In the genomic region with DNA sequence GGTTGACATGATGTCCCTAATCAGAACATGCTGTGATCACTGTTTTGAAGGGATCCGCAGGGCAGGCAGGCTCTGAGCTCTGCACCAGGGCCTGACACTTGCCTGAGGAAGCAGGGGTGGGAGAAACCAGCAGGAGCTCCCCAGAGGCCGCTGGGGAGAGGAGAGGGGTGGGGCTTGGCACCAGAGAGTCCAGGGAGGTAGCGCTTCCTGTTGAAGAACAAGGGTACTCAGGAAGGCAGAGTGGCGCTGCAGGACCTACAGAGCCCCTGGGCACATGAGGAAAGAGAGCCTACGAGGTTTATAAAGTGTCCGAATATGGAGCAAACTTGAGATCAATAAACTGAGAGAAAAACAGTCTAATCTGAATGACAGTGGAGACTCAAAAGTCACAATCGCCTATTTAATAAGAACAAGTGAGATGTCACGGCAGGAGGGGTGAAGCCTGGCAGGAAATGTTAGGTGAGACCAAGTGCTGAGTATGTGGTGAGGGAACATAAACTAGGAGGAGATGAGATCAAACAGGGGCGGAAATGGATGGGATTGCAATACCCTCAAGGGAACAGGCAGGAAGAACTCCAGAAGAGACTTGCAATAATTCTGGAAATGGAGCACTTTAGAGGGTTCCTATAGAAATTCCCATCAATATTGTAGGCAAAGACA, we compare ENCODE assay signal across 12 cellular contexts. TPM values are rescaled to one million over a fixed set of nuclear protein-coding genes. Genes with fewer than 3 reads are reported as not detected.
DNase-seq lines count a peak whose midpoint lies in the region; ATAC-seq, FAIRE-seq and TF ChIP-seq lines count a peak whose summit lies in the region.
"Had no signal": no experiment of that assay in that cellular context is flagged by ENCODE, and none has a peak within 500 bp of the region (broad histone marks: within the 10 kb centered on the region; RNA-seq: fewer than 3 reads in every experiment).

No MANE protein-coding gene starts in this region.

- H3K27ac ChIP-seq in HUES6 (ENCODE audit: low read depth, low read length) = no peak overlapping the region
- H3K27ac ChIP-seq in WERI-Rb-1 = no peak overlapping the region
- H3K27ac ChIP-seq: C4-2B had no signal

- no peaks in the 10 kb centered on the region for H3K36me3 ChIP-seq in HUES6 (ENCODE audit: control insufficient read depth, insufficient read depth, low read length)
- no peaks in the 10 kb centered on the region for H3K36me3 ChIP-seq in WERI-Rb-1

- DNase-seq in left ventricle myocardium superior = no peak
- no peak for DNase-seq in Right ventricle myocardium superior
- DNase-seq in WERI-Rb-1 = peak; percentile 49
- peak; percentile 61 for DNase-seq in urothelium cell line (ENCODE audit: low spot score)
- no peak for DNase-seq in lower leg skin (ENCODE audit: low spot score in 2 of 2)
- DNase-seq in GM19240 (ENCODE audit: insufficient read length, low spot score) = no peak
- DNase-seq: occipital lobe had no signal

- no peak for TF ChIP-seq POLR2A in lower leg skin (IDR thresholded peaks at IDR 0.05)

- H3K27me3 ChIP-seq in HUES6 (ENCODE audit: control insufficient read depth, insufficient read depth, low read length) (peaks cover 61% of the 10 kb centered on the region), WERI-Rb-1 (ENCODE audit: insufficient read depth, low read depth, severe bottlenecking) (no peaks in the 10 kb centered on the region)

- H3K4me1 ChIP-seq in HUES6 (ENCODE audit: control insufficient read depth, insufficient read depth, low read length) = peaks cover 44% of the 10 kb centered on the region

- TF ChIP-seq CTCF in WERI-Rb-1 (IDR thresholded peaks at IDR 0.05; ENCODE audit: low read depth, low read length) (no peak), lower leg skin (IDR thresholded peaks at IDR 0.05) (no peak)

- FAIRE-seq in urothelium cell line (lab: Jason Lieb, UNC) = no peak

- peak; percentile 64 for ATAC-seq in left ventricle myocardium superior
- ATAC-seq in Right ventricle myocardium superior (ENCODE audit: poor library complexity) = no peak
- no peak for ATAC-seq in GM21526 (IDR thresholded peaks at IDR 0.05; ENCODE audit: low FRiP score, unreplicated experiment)
- ATAC-seq: Panc1 had no signal

- WGBS in lower leg skin, 2 donors = 6% methylated on average over 9 of the region's 9 CpGs

- H3K4me3 ChIP-seq in HUES6 (ENCODE audit: low read depth, low read length) = peak overlapping the region; percentile 43
- H3K4me3 ChIP-seq in WERI-Rb-1 (ENCODE audit: low read depth, low read length) = no peak overlapping the region
- no peak overlapping the region for H3K4me3 ChIP-seq in lower leg skin (ENCODE audit: low read depth, poor library complexity, severe bottlenecking)

- intact Hi-C loops in left ventricle myocardium superior (cut with micrococcal nuclease) = no loop called here
- intact Hi-C loops in Right ventricle myocardium superior (cut with DNase I) = no loop called here
- intact Hi-C loops in lower leg skin (cut with DNase I; ENCODE audit: low total_unique reads) = no loop called here

- H3K9me3 ChIP-seq in HUES6 (ENCODE audit: control insufficient read depth, insufficient read depth, low read depth, low read length) (no peaks in the 10 kb centered on the region), WERI-Rb-1 (ENCODE audit: severe bottlenecking) (no peaks in the 10 kb centered on the region)

- H3K9ac ChIP-seq in HUES6 (ENCODE audit: low read length) = peak overlapping the region; percentile 24

RNA-seq across cellular contexts. Expression of a gene that starts 5.8 kb away (rescaled TPM):
- total RNA-seq in left ventricle myocardium superior = not detected
- not detected for total RNA-seq in Right ventricle myocardium superior
- total RNA-seq in lower leg skin = not detected
- total RNA-seq: cerebellum, occipital lobe had no signal

Comparison
In these comparisons a context has a peak if more than half of its experiments do, and no peak if none do; other contexts are left out.
1. DNase-seq: peak in WERI-Rb-1 (single experiment) and urothelium cell line (single experiment); none in left ventricle myocardium superior (single experiment), Right ventricle myocardium superior (single experiment), lower leg skin (0 of 2) and GM19240 (single experiment).